Comparison of ENCODE assay signal across 9 cellular contexts in genomic region chr1:244837597-244838258, GRCh38. TPM values are rescaled to one million over a fixed set of nuclear protein-coding genes. Genes with fewer than 3 reads are reported as not detected.
DNase-seq lines count a peak whose midpoint lies in the region; ATAC-seq lines count a peak whose summit lies in the region.
"Had no signal": no experiment of that assay in that cellular context is flagged by ENCODE, and none has a peak within 500 bp of the region (broad histone marks: within the 10 kb centered on the region; RNA-seq: fewer than 3 reads in every experiment).

No MANE protein-coding gene starts in this region.

- intact Hi-C loops in sciatic nerve (cut with DNase I): no loop called here

- ATAC-seq in central memory CD8-positive, alpha-beta T cell (replicated peaks; ENCODE audit: extremely low read depth, poor library complexity, severe bottlenecking): no peak
- ATAC-seq in sciatic nerve: no peak

- H3K27me3 Mint-ChIP-seq in central memory CD8-positive, alpha-beta T cell: no peaks in the 10 kb centered on the region

- no peak overlapping the region for H3K4me3 Mint-ChIP-seq in central memory CD8-positive, alpha-beta T cell

- peaks cover 5% of the 10 kb centered on the region for H3K9me3 Mint-ChIP-seq in central memory CD8-positive, alpha-beta T cell

- H3K36me3 Mint-ChIP-seq in central memory CD8-positive, alpha-beta T cell (ENCODE audit: insufficient read depth): peaks cover 43% of the 10 kb centered on the region

- peak; percentile 47 for DNase-seq in DMS 273 (lab: John Stamatoyannopoulos, UW; ENCODE audit: unreplicated experiment)
- DNase-seq in DMS 273 treated with DMSO at 0.1 percent for 48 hours (lab: John Stamatoyannopoulos, UW): no peak
- peak; percentile 26 for DNase-seq in NCI-H2227 treated with DMSO at 0.1 percent for 48 hours (lab: John Stamatoyannopoulos, UW)
- DNase-seq in central memory CD8-positive, alpha-beta T cell (ENCODE audit: low spot score in 2 of 2): no peak
- peak; percentile 59 for DNase-seq in renal cortical epithelial cell (ENCODE audit: low read depth)
- DNase-seq in cortex of kidney (lab: John Stamatoyannopoulos, UW): no peak
- DNase-seq in AG08396 (ENCODE audit: low spot score): no peak
- no peak for DNase-seq in sciatic nerve (ENCODE audit: low spot score)
- DNase-seq: 8988T had no signal

- peak overlapping the region; percentile 40 for H3K27ac Mint-ChIP-seq in central memory CD8-positive, alpha-beta T cell (ENCODE audit: low read depth)

- H3K4me1 Mint-ChIP-seq in central memory CD8-positive, alpha-beta T cell: peaks cover 65% of the 10 kb centered on the region

RNA-seq across cellular contexts. Expression of gene COX20, which starts 2.3 kb away (rescaled TPM):
- total RNA-seq in renal cortical epithelial cell (26.6 and 55.0 TPM in 2 replicates), sciatic nerve (23.7 TPM)

RNA-seq across cellular contexts. Expression of gene HNRNPU, which starts 26.6 kb away (rescaled TPM):
- total RNA-seq in renal cortical epithelial cell: 318 and 637 TPM in 2 replicates
- 318 TPM for total RNA-seq in sciatic nerve

Comparison
In these comparisons a context has a peak if more than half of its experiments do, and no peak if none do; other contexts are left out.
1. DNase-seq: peak in DMS 273 (single experiment), NCI-H2227 treated with DMSO at 0.1 percent for 48 hours (single experiment) and renal cortical epithelial cell (single experiment); none in DMS 273 treated with DMSO at 0.1 percent for 48 hours (single experiment), central memory CD8-positive, alpha-beta T cell (0 of 2), cortex of kidney (single experiment), AG08396 (single experiment) and sciatic nerve (single experiment).